Comparison of ENCODE assay signal across 19 cellular contexts in the genomic region with DNA sequence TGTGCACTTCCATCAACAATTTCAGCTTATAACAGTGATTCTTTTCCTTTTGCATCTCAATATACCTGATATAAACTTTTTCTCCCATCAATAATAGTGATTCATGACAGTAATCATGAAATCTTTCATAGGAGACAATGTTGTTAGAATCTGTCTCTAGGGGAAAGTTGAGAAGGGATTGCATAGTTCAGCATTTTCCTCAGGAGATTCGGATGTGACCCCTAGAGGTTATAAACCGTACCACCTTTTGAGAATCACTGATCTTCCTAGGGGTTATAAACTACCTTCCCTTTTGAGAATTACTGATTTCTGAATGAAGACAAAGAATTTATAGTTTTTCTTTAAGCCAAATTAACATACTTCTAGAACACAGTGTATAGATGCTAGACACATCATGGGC. TPM values are rescaled to one million over a fixed set of nuclear protein-coding genes. Genes with fewer than 3 reads are reported as not detected.
DNase-seq lines count a peak whose midpoint lies in the region; ATAC-seq and TF ChIP-seq lines count a peak whose summit lies in the region.
"Had no signal": no experiment of that assay in that cellular context is flagged by ENCODE, and none has a peak within 500 bp of the region (broad histone marks: within the 10 kb centered on the region; RNA-seq: fewer than 3 reads in every experiment).

No MANE protein-coding gene starts in this region.

- H3K4me3 ChIP-seq in RWPE2 (ENCODE audit: severe bottlenecking): no peak overlapping the region
- H3K4me3 ChIP-seq: gastroesophageal sphincter, spleen had no signal

- H3K4me1 ChIP-seq in RWPE2 (ENCODE audit: insufficient read depth, poor library complexity, severe bottlenecking): peaks cover 7% of the 10 kb centered on the region
- H3K4me1 ChIP-seq: gastroesophageal sphincter, spleen had no signal

- H3K4me1 Mint-ChIP-seq in memory B cell: no peaks in the 10 kb centered on the region

- no peaks in the 10 kb centered on the region for H3K36me3 Mint-ChIP-seq in memory B cell

- ATAC-seq in HG03095 (IDR thresholded peaks at IDR 0.05; ENCODE audit: unreplicated experiment): peak; percentile 55
- ATAC-seq in RWPE2 (ENCODE audit: low read depth): peak; percentile 73
- ATAC-seq in memory B cell (ENCODE audit: low read depth): peak; percentile 44
- no peak for ATAC-seq in Right ventricle myocardium inferior
- ATAC-seq: gastroesophageal sphincter, left cardiac atrium had no signal

- H3K27me3 ChIP-seq in RWPE2 (ENCODE audit: insufficient read depth, poor library complexity, severe bottlenecking): no peaks in the 10 kb centered on the region
- H3K27me3 ChIP-seq: gastroesophageal sphincter, spleen had no signal

- H3K27me3 Mint-ChIP-seq in memory B cell: no peaks in the 10 kb centered on the region
- H3K27me3 Mint-ChIP-seq: dendritic cell treated with granulocyte-macrophage colony-stimulating factor and Interleukin-4, amounts not matched to agents 40 ng/mL and 50 ng/mL, for 4 days had no signal

- peak; percentile 54 for TF ChIP-seq CTCF in RWPE2 (IDR thresholded peaks at IDR 0.05; ENCODE audit: poor library complexity, severe bottlenecking)

- no peak overlapping the region for H3K4me3 Mint-ChIP-seq in memory B cell
- H3K4me3 Mint-ChIP-seq: dendritic cell treated with granulocyte-macrophage colony-stimulating factor and Interleukin-4, amounts not matched to agents 40 ng/mL and 50 ng/mL, for 4 days had no signal

- no peaks in the 10 kb centered on the region for H3K9me3 Mint-ChIP-seq in memory B cell

- no peak overlapping the region for H3K27ac ChIP-seq in RWPE2 (ENCODE audit: poor library complexity, severe bottlenecking)
- H3K27ac ChIP-seq: 22Rv1, epithelial cell of prostate, gastroesophageal sphincter, spleen had no signal

- H3K9me3 ChIP-seq in RWPE2 (ENCODE audit: severe bottlenecking): no peaks in the 10 kb centered on the region

- intact Hi-C loops in Right ventricle myocardium inferior (cut with DNase I): no loop called here

- no peaks in the 10 kb centered on the region for H3K36me3 ChIP-seq in RWPE2 (ENCODE audit: low read depth)
- H3K36me3 ChIP-seq: gastroesophageal sphincter, spleen had no signal

- DNase-seq in DMS 273 (lab: John Stamatoyannopoulos, UW; ENCODE audit: unreplicated experiment): peak; percentile 21
- DNase-seq in DMS 273 treated with DMSO at 0.1 percent for 48 hours (lab: John Stamatoyannopoulos, UW): no peak
- no peak for DNase-seq in RWPE2 (ENCODE audit: low spot score)
- DNase-seq in memory B cell (ENCODE audit: low spot score in 2 of 2): no peak
- DNase-seq in activated CD8-positive, alpha-beta memory T cell treated with anti-CD3 and anti-CD28 coated beads, Interleukin-2, amount 50 U/mL, for 48 hours: no peak
- DNase-seq in DMS53 treated with DMSO at 0.1 percent for 48 hours (lab: John Stamatoyannopoulos, UW; ENCODE audit: unreplicated experiment): no peak
- DNase-seq in Right ventricle myocardium inferior (ENCODE audit: missing footprints): no peak
- DNase-seq: activated CD4-positive, alpha-beta T cell treated with anti-CD3 and anti-CD28 coated beads for 4 hours; GDM1; KG1; left cardiac atrium; midbrain; spleen had no signal

- H3K27ac Mint-ChIP-seq in memory B cell: no peak overlapping the region
- H3K27ac Mint-ChIP-seq: activated T-helper 2 cell treated with anti-CD3 and anti-CD28 coated beads, Interferon-gamma antibody, Interleukin-2, Interleukin-4, amounts not matched to agents 10 μg/mL and 5 μg/mL and 100 μg/mL, durations not matched to agents 14 hours and 24 hours and 36 hours; dendritic cell treated with granulocyte-macrophage colony-stimulating factor and Interleukin-4, amounts not matched to agents 40 ng/mL and 50 ng/mL, for 4 days had no signal

RNA-seq across cellular contexts. Expression of a gene that starts 53.0 kb away (rescaled TPM):
- total RNA-seq in Right ventricle myocardium inferior: not detected
